ENCODE assay signal across 25 cellular contexts in genomic region chr9:20030221-20030620, GRCh38.
"Had no signal": no experiment of that assay in that cellular context is flagged by ENCODE, and none has a peak within 500 bp of the region (broad histone marks: within the 10 kb centered on the region; RNA-seq: fewer than 3 reads in every experiment).

No MANE protein-coding gene starts in this region.

- ATAC-seq: K562, PC-3, T-cell had no signal

- H3K36me3 Mint-ChIP-seq: T-cell had no signal

- H3K9me3 Mint-ChIP-seq: IgD-negative memory B cell, T-cell had no signal

- H3K4me3 ChIP-seq: K562, Peyer's patch had no signal

- H3K4me3 Mint-ChIP-seq: IgD-negative memory B cell, T-cell had no signal

- DNase-seq: Kasumi-1, MM.1S, NCI-H1092 treated with DMSO at 0.1 percent for 48 hours, NCI-H1436, NCI-H187, NCI-H2029, NCI-H2081 treated with DMSO at 0.1 percent for 48 hours, NCI-H2171, NCI-H226, NCI-H446, NCI-H510A, NCI-H524 treated with DMSO at 0.1 percent for 48 hours, NCI-H69, NCI-H774, PC-3, Peyer's patch, RPMI8226, SHP77, SK-N-SH, SW 1271, T-cell had no signal

- H3K27me3 Mint-ChIP-seq: IgD-negative memory B cell, T-cell had no signal

- H3K27ac Mint-ChIP-seq: IgD-negative memory B cell, T-cell had no signal

- H3K4me1 Mint-ChIP-seq: IgD-negative memory B cell had no signal

- H3K27ac ChIP-seq: HL-60, KMS-11, Peyer's patch had no signal
